In genomic region chr2:121552477-121553180, GRCh38 we compare ENCODE assay signal across 8 cellular contexts.
A peak's percentile ranks its signal among the peaks of the same experiment; 100 is the strongest.
DNase-seq lines count a peak whose midpoint lies in the region; ATAC-seq and TF ChIP-seq lines count a peak whose summit lies in the region.
"Not testable (repeated sequence)": the region's sequence is repeated elsewhere in the genome, so short reads cannot be mapped to it uniquely, and the experiment has no call there.

No MANE protein-coding gene starts in this region.

- peak overlapping the region; percentile 21; the same call in 1 of the 2 replicates for H3K4me2 ChIP-seq in DOHH2 (ENCODE audit: low read length)

- not testable (repeated sequence) for H3K9me3 ChIP-seq in DOHH2 (ENCODE audit: control insufficient read depth, insufficient read depth, low read length)

- peak; percentile 68 for ATAC-seq in GM18517 (IDR thresholded peaks at IDR 0.05; ENCODE audit: unreplicated experiment)
- ATAC-seq in GM19023 (IDR thresholded peaks at IDR 0.05; ENCODE audit: unreplicated experiment) = peak; percentile 80
- peak; percentile 52 for ATAC-seq in GM19468 (IDR thresholded peaks at IDR 0.05; ENCODE audit: extremely low read depth, unreplicated experiment)
- peak; percentile 78 for ATAC-seq in HG02759 (IDR thresholded peaks at IDR 0.05; ENCODE audit: unreplicated experiment)
- ATAC-seq in HG03066 (IDR thresholded peaks at IDR 0.05; ENCODE audit: low read depth, unreplicated experiment) = peak; percentile 48
- ATAC-seq in HG03469 (IDR thresholded peaks at IDR 0.05; ENCODE audit: unreplicated experiment) = peak; percentile 67

- TF ChIP-seq POLR2A in NB4 (IDR thresholded peaks at IDR 0.05; ENCODE audit: extremely low read depth, insufficient read length) = not testable (repeated sequence)

- not testable (repeated sequence) for H3K4me3 ChIP-seq in DOHH2 (ENCODE audit: low read length); NB4 (ENCODE audit: low read depth, low read length)

- not testable (repeated sequence) for H3K9me2 ChIP-seq in DOHH2 (replicated peaks; ENCODE audit: control insufficient read depth, low read length)

- H3F3A ChIP-seq in DOHH2 (ENCODE audit: control insufficient read depth, insufficient read depth) = not testable (repeated sequence)

- not testable (repeated sequence) for H3K27me3 ChIP-seq in DOHH2 (ENCODE audit: control insufficient read depth, low read length)

- peaks cover 22% of the 10 kb centered on the region for H3K4me1 ChIP-seq in DOHH2 (ENCODE audit: control insufficient read depth, low read length)

- peaks cover 84% of the 10 kb centered on the region for H3K79me2 ChIP-seq in DOHH2 (ENCODE audit: control insufficient read depth, low read length)

- not testable (repeated sequence) for TF ChIP-seq CTCF in DOHH2 (IDR thresholded peaks at IDR 0.05; ENCODE audit: low read depth, low read length, poor library complexity, severe bottlenecking); NB4 (IDR thresholded peaks at IDR 0.05; ENCODE audit: low read depth, low read length)

- H3K27ac ChIP-seq in DOHH2 (ENCODE audit: low read depth, low read length) = not testable (repeated sequence)

- peak; percentile 41 for DNase-seq in NB4 (ENCODE audit: low read depth)

- not testable (repeated sequence) for H4K20me1 ChIP-seq in DOHH2 (ENCODE audit: control insufficient read depth, insufficient read depth, low read depth, low read length)

- H3K36me3 ChIP-seq in DOHH2 (ENCODE audit: control insufficient read depth, low read length) = not testable (repeated sequence)
